In the genomic region with DNA sequence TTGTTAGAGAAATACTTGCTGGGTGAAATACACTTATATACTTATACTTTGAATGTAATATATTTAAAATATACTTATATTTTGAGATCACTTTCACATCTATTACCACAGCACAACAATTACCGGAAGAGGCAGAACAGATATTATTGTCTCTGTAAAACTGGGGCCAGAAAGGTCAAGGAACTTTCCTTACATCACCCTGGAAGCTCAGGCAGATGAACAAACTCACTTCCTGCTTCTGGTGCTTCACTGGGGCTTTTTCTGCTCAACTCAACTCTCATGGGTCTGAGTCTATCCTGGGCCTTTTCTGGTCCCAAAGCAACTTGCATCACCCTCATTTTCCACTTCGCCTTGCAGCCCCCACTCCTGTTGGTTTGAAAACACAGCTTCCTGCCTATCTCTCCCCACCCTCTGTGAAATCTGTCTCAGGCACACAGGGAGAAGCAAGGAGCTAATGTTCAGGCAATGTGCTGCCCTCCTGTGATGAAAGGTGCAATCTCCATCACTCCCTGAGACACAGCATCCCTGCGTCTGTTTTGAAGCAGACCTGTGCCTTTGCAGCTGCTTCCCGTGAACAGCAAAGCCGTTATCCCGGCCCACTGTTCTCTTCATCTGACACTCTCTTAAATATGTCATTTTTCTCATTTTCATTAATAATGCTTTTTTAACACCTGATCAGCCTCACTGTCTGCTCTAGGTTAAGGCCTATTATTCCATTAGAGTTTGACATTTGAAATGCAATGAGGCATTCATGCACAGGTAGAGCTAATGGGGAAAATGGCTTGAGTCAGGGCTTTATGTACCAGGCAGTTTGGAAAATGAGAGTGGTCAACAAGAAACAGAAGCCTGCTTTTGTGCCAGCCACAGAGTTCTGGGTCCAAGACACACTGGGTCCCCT, we compare ENCODE assay signal across 12 cellular contexts.
DNase-seq lines count a peak whose midpoint lies in the region; ATAC-seq and TF ChIP-seq lines count a peak whose summit lies in the region.
"Had no signal": no experiment of that assay in that cellular context is flagged by ENCODE, and none has a peak within 500 bp of the region (broad histone marks: within the 10 kb centered on the region; RNA-seq: fewer than 3 reads in every experiment).

No MANE protein-coding gene starts in this region.

- H3K4me3 ChIP-seq in endodermal cell (ENCODE audit: low read length) (no peak overlapping the region), Caco-2 (ENCODE audit: low read depth, low read length) (no peak overlapping the region)
- H3K4me3 ChIP-seq: sigmoid colon had no signal

- H3K27me3 Mint-ChIP-seq in endodermal cell (ENCODE audit: insufficient read depth) (no peaks in the 10 kb centered on the region), Caco-2 (ENCODE audit: insufficient read depth, unreplicated experiment) (peaks cover 4% of the 10 kb centered on the region)

- no peak overlapping the region for H3K27ac Mint-ChIP-seq in endodermal cell
- no peak overlapping the region for H3K27ac Mint-ChIP-seq in Caco-2 (ENCODE audit: unreplicated experiment)
- H3K27ac Mint-ChIP-seq: B cell had no signal

- peak; percentile 49 for DNase-seq in NCI-H510A treated with DMSO at 0.1 percent for 48 hours (lab: John Stamatoyannopoulos, UW)
- no peak for DNase-seq in NCI-H510A (lab: John Stamatoyannopoulos, UW)
- peak; percentile 31 for DNase-seq in M059J (ENCODE audit: low read depth)
- DNase-seq in endodermal cell = peak; percentile 66
- peak; percentile 30 for DNase-seq in putamen (ENCODE audit: low spot score)
- no peak for DNase-seq in C1 segment of cervical spinal cord (lab: John Stamatoyannopoulos, UW)
- no peak for DNase-seq in Caco-2
- DNase-seq: NCI-H1048, sigmoid colon, SW 1271 had no signal

- H3K9me3 ChIP-seq in endodermal cell (ENCODE audit: control insufficient read depth, low read length) (no peaks in the 10 kb centered on the region), Caco-2 (no peaks in the 10 kb centered on the region)
- H3K9me3 ChIP-seq: sigmoid colon had no signal

- H3K36me3 ChIP-seq in endodermal cell (ENCODE audit: control insufficient read depth, insufficient read depth, low read length) = no peaks in the 10 kb centered on the region
- no peaks in the 10 kb centered on the region for H3K36me3 ChIP-seq in Caco-2 (ENCODE audit: control insufficient read depth, insufficient read depth, low read length)
- H3K36me3 ChIP-seq: sigmoid colon had no signal

- no peak overlapping the region for H3K4me3 Mint-ChIP-seq in endodermal cell
- no peak overlapping the region for H3K4me3 Mint-ChIP-seq in Caco-2 (ENCODE audit: unreplicated experiment)
- H3K4me3 Mint-ChIP-seq: B cell had no signal

- POLR2A ChIA-PET in Caco-2 (lab: Charles Lee) = no interaction called here

- H3K4me1 Mint-ChIP-seq in endodermal cell = peaks cover 18% of the 10 kb centered on the region
- no peaks in the 10 kb centered on the region for H3K4me1 Mint-ChIP-seq in Caco-2 (ENCODE audit: low read depth, unreplicated experiment)

- H3K36me3 Mint-ChIP-seq in endodermal cell (ENCODE audit: low read depth) (no peaks in the 10 kb centered on the region), Caco-2 (ENCODE audit: insufficient read depth, unreplicated experiment) (no peaks in the 10 kb centered on the region)

- intact Hi-C loops in Caco-2 (cut with micrococcal nuclease; ENCODE audit: unreplicated experiment) = loop anchor here (5.0 kb wide), 1 partner anchor 93 kb away; no protein-coding TSS in a partner anchor

- BruUV-seq in Caco-2 (replicated peaks; lab: Mats Ljungman, UMichigan) = no TSS peak

- H3K9me3 Mint-ChIP-seq in endodermal cell (no peaks in the 10 kb centered on the region), Caco-2 (ENCODE audit: unreplicated experiment) (no peaks in the 10 kb centered on the region)

- H3K4me1 ChIP-seq in endodermal cell (ENCODE audit: control insufficient read depth, insufficient read depth, low read length) = no peaks in the 10 kb centered on the region
- H3K4me1 ChIP-seq in Caco-2 = no peaks in the 10 kb centered on the region

- TF ChIP-seq CTCF in endodermal cell (conservative IDR thresholded peaks at IDR 0.05) (peak; percentile 52), Caco-2 (IDR thresholded peaks at IDR 0.05; ENCODE audit: insufficient read depth in 1 of 2, low read depth in 1 of 2, low read length in 1 of 2, severe bottlenecking in 1 of 2, unreplicated experiment in 1 of 2) (no peak)

- H3K27ac ChIP-seq in endodermal cell (ENCODE audit: low read depth, low read length) = no peak overlapping the region
- H3K27ac ChIP-seq: sigmoid colon had no signal

- ATAC-seq in HG02798 (IDR thresholded peaks at IDR 0.05; ENCODE audit: poor library complexity, unreplicated experiment) = no peak

- no peak overlapping the region for H3K9ac ChIP-seq in endodermal cell (ENCODE audit: extremely low read depth, low read length, poor library complexity, severe bottlenecking)

- WGBS in endodermal cell (ENCODE audit: insufficient coverage in 1 of 2, insufficient read length in 1 of 2), 2 experiments = 72 to 76% methylated on average over 6 of the region's 6 CpGs

- CTCF ChIA-PET in Caco-2 (lab: Charles Lee) = no interaction called here

- H3K27me3 ChIP-seq in endodermal cell (ENCODE audit: control insufficient read depth, insufficient read depth, low read length, poor library complexity, severe bottlenecking) (no peaks in the 10 kb centered on the region), Caco-2 (replicated peaks; ENCODE audit: control insufficient read depth, insufficient read depth, low read length) (no peaks in the 10 kb centered on the region)
- H3K27me3 ChIP-seq: sigmoid colon had no signal

Comparison
In these comparisons a context has a peak if more than half of its experiments do, and no peak if none do; other contexts are left out.
1. DNase-seq: peak in NCI-H510A treated with DMSO at 0.1 percent for 48 hours (single experiment), M059J (single experiment), endodermal cell (single experiment) and putamen (single experiment); none in NCI-H510A (single experiment), C1 segment of cervical spinal cord (0 of 14) and Caco-2 (0 of 2).